8 cellular contexts compared by ENCODE assay signal in the genomic region with DNA sequence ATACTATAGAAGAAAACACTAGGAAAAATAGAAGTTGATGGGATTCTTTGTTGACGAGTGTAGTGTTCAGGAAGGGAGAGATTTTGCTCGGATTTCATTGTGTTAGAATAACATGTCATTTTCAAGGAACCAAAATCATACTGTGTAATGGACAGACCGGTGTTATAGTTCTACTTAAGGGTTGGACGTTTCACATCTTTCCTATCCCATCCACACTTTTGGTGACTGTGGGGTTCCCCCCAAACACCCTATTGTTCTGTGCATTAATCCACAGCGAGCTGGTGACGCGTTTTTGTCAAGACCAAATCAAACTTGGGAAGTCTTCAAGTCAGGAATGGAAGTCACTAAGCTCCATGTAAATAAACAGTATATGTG. TPM values are rescaled to one million over a fixed set of nuclear protein-coding genes. Genes with fewer than 3 reads are reported as not detected.
DNase-seq lines count a peak whose midpoint lies in the region; ATAC-seq and TF ChIP-seq lines count a peak whose summit lies in the region.

No MANE protein-coding gene starts in this region.

- DNase-seq in T-helper 17 cell (no peak), fibroblast of mammary gland (ENCODE audit: low read depth) (no peak), prostate gland (ENCODE audit: low spot score) (no peak), DMS153 (lab: John Stamatoyannopoulos, UW) (no peak), NCI-H2029 treated with DMSO at 0.1 percent for 48 hours (lab: John Stamatoyannopoulos, UW) (no peak)

- ATAC-seq in T-helper 17 cell (no peak), HG02885 (IDR thresholded peaks at IDR 0.05; ENCODE audit: poor library complexity, unreplicated experiment) (no peak), GM19351 (IDR thresholded peaks at IDR 0.05; ENCODE audit: unreplicated experiment) (no peak)

- H3K9me3 ChIP-seq in ES-I3 (ENCODE audit: control insufficient read depth, insufficient read depth, low read length): no peaks in the 10 kb centered on the region
- no peaks in the 10 kb centered on the region for H3K9me3 ChIP-seq in T-helper 17 cell (ENCODE audit: control insufficient read depth, low read length, poor library complexity, severe bottlenecking)
- H3K9me3 ChIP-seq in prostate gland: no peaks in the 10 kb centered on the region

- peaks cover 23% of the 10 kb centered on the region for H3K27me3 Mint-ChIP-seq in T-helper 17 cell

- intact Hi-C loops in prostate gland (cut with DNase I): no loop called here

- H3K4me1 Mint-ChIP-seq in T-helper 17 cell: peaks cover 13% of the 10 kb centered on the region

- 30% methylated on average over 7 of the region's 7 CpGs for WGBS in prostate gland

- no peak overlapping the region for H3K27ac Mint-ChIP-seq in T-helper 17 cell

- H3K4me3 ChIP-seq in fibroblast of mammary gland (ENCODE audit: control insufficient read depth, low read depth, low read length) (peak overlapping the region; percentile 79), prostate gland (peak overlapping the region; percentile 37 to 42)

- peak overlapping the region; percentile 34 for H3K4me3 Mint-ChIP-seq in T-helper 17 cell

- peak overlapping the region in 1 of 2 donors; percentile 7 for H3K27ac ChIP-seq in prostate gland

- H3K36me3 ChIP-seq in ES-I3 (ENCODE audit: insufficient read depth, low read length) (no peaks in the 10 kb centered on the region), prostate gland (no peaks in the 10 kb centered on the region)

- no peak for TF ChIP-seq CTCF in fibroblast of mammary gland (conservative IDR thresholded peaks at IDR 0.05; ENCODE audit: control insufficient read depth, insufficient read depth, low read depth, low read length)
- no peak for TF ChIP-seq CTCF in prostate gland (IDR thresholded peaks at IDR 0.05)

- H3K4me1 ChIP-seq in ES-I3 (ENCODE audit: insufficient read depth, low read length): peaks cover 2% of the 10 kb centered on the region; the same call in 1 of the 2 replicates
- H3K4me1 ChIP-seq in prostate gland (replicated peaks): no peaks in the 10 kb centered on the region

- no peaks in the 10 kb centered on the region for H3K27me3 ChIP-seq in prostate gland (replicated peaks; ENCODE audit: insufficient read depth)

- no peak for TF ChIP-seq POLR2A in prostate gland (IDR thresholded peaks at IDR 0.05)

- peaks cover 2% of the 10 kb centered on the region for H3K36me3 Mint-ChIP-seq in T-helper 17 cell (ENCODE audit: low read depth)

- peak overlapping the region; percentile 98 for H3K9ac ChIP-seq in ES-I3 (ENCODE audit: low read depth, low read length)

RNA-seq across cellular contexts. Expression of gene TRIM27, which starts 43.3 kb away (rescaled TPM):
- total RNA-seq in T-helper 17 cell (10 to 100 TPM; 21.9 to 22.0 TPM), prostate gland (10 to 100 TPM; 79.2 to 85.7 TPM)
